In genomic region chr7:27970350-27970749, GRCh38 we compare ENCODE assay signal across 29 cellular contexts.
"Had no signal": no experiment of that assay in that cellular context is flagged by ENCODE, and none has a peak within 500 bp of the region (broad histone marks: within the 10 kb centered on the region; RNA-seq: fewer than 3 reads in every experiment).

No MANE protein-coding gene starts in this region.

- H3K27ac ChIP-seq: colonic mucosa, epithelial cell of prostate, gastroesophageal sphincter, heart left ventricle, hepatocyte, neural progenitor cell, parathyroid adenoma, prostate gland, right atrium auricular region, testis, tibial artery had no signal

- H3K4me2 ChIP-seq: hepatocyte, neural progenitor cell, smooth muscle cell had no signal

- H3K9ac ChIP-seq: neural progenitor cell, parathyroid adenoma had no signal

- H3K79me2 ChIP-seq: hepatocyte, parathyroid adenoma had no signal

- H3K4me1 ChIP-seq: colonic mucosa, neural progenitor cell, prostate gland, right atrium auricular region had no signal

- DNase-seq: colonic mucosa; effector CD8-positive, alpha-beta T cell; endodermal cell; foreskin fibroblast; heart left ventricle; kidney; stimulated activated CD4-positive, alpha-beta T cell treated with anti-CD3 and anti-CD28 coated beads, Interleukin-12 subunit alpha, Interleukin-12 subunit beta, amount 100 ng/mL, for 4 hours; stimulated activated CD4-positive, alpha-beta T cell treated with anti-CD3 and anti-CD28 coated beads, Interleukin-1b, Interleukin-23, amount 100 ng/mL, for 48 hours; stimulated activated CD4-positive, alpha-beta T cell treated with anti-CD3 and anti-CD28 coated beads, Interleukin-4, amount 100 ng/mL, for 1 hour; stimulated activated CD8-positive, alpha-beta memory T cell treated with anti-CD3 and anti-CD28 coated beads, Interleukin-4, amount 100 ng/mL, for 48 hours; stimulated activated naive CD8-positive, alpha-beta T cell treated with anti-CD3 and anti-CD28 coated beads, Interleukin-15, Interleukin-2, amounts not matched to agents 100 U/mL and 50 U/mL, for 24 hours; testis; tibial artery had no signal

- H3K27me3 Mint-ChIP-seq: dendritic cell treated with granulocyte-macrophage colony-stimulating factor and Interleukin-4, amounts not matched to agents 40 ng/mL and 50 ng/mL, for 4 days; memory B cell had no signal

- H3K27ac Mint-ChIP-seq: dendritic cell treated with granulocyte-macrophage colony-stimulating factor and Interleukin-4, amounts not matched to agents 40 ng/mL and 50 ng/mL, for 4 days; endodermal cell; memory B cell; neural progenitor cell; type B pancreatic cell had no signal

- H3K9me3 ChIP-seq: colonic mucosa, gastroesophageal sphincter, heart left ventricle, prostate gland, right atrium auricular region, testis, tibial artery had no signal

- H3K4me3 ChIP-seq: colonic mucosa, gastroesophageal sphincter, heart left ventricle, hepatocyte, lung, neural progenitor cell, prostate gland, right atrium auricular region, smooth muscle cell, testis, tibial artery had no signal

- H3K9me3 Mint-ChIP-seq: dendritic cell treated with granulocyte-macrophage colony-stimulating factor and Interleukin-4, amounts not matched to agents 40 ng/mL and 50 ng/mL, for 4 days; endodermal cell; memory B cell; neural progenitor cell had no signal

- H3K36me3 Mint-ChIP-seq: neural progenitor cell, type B pancreatic cell had no signal

- H3K4me3 Mint-ChIP-seq: dendritic cell treated with granulocyte-macrophage colony-stimulating factor and Interleukin-4, amounts not matched to agents 40 ng/mL and 50 ng/mL, for 4 days; endodermal cell; memory B cell; nephron; neural progenitor cell; type B pancreatic cell had no signal

- H3K4me1 Mint-ChIP-seq: endodermal cell, neural progenitor cell had no signal

- H3K27me3 ChIP-seq: colonic mucosa, gastroesophageal sphincter, heart left ventricle, hepatocyte, neural progenitor cell, right atrium auricular region, testis, tibial artery had no signal

- H2AFZ ChIP-seq: hepatocyte, neural progenitor cell, parathyroid adenoma had no signal

- H3K36me3 ChIP-seq: colonic mucosa, gastroesophageal sphincter, heart left ventricle, neural progenitor cell, prostate gland, right atrium auricular region, tibial artery had no signal

- ATAC-seq: esophagus mucosa; gastroesophageal sphincter; heart left ventricle; left lobe of liver; sciatic nerve; stimulated activated naive CD8-positive, alpha-beta T cell treated with anti-CD3 and anti-CD28 coated beads, Interleukin-15, Interleukin-2, amounts not matched to agents 100 U/mL and 50 U/mL, for 24 hours had no signal
